In the genomic region with DNA sequence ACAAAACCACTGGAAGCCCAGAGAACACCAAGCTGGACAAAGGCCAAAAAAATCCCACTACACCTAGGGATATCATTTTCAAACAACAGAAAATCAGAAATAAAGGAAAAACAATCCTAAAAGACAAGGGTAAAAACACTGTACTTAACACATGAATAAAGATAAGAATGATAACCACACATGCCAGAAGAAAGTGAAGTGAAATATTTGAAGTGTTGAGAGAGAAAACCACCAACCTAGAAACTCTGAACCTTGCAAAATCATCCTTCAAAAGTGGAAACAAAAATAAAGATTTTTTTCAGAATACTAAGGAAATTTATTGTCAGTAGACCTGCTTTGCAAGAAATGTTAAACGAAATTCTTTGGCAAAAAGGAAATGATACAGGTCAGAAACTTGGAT, we compare ENCODE assay signal across 15 cellular contexts. TPM values are rescaled to one million over a fixed set of nuclear protein-coding genes. Genes with fewer than 3 reads are reported as not detected.
DNase-seq lines count a peak whose midpoint lies in the region; ATAC-seq and TF ChIP-seq lines count a peak whose summit lies in the region.
"Had no signal": no experiment of that assay in that cellular context is flagged by ENCODE, and none has a peak within 500 bp of the region (broad histone marks: within the 10 kb centered on the region; RNA-seq: fewer than 3 reads in every experiment).

No MANE protein-coding gene starts in this region.

- H3K27ac ChIP-seq in right atrium auricular region, result no peak overlapping the region
- H3K27ac ChIP-seq: epithelial cell of prostate, upper lobe of right lung had no signal

- no peaks in the 10 kb centered on the region for H3K36me3 ChIP-seq in right atrium auricular region

- ATAC-seq in HG02588 (IDR thresholded peaks at IDR 0.05; ENCODE audit: unreplicated experiment) (peak; percentile 10), HG02678 (IDR thresholded peaks at IDR 0.05; ENCODE audit: unreplicated experiment) (no peak), HG02610 (IDR thresholded peaks at IDR 0.05; ENCODE audit: unreplicated experiment) (no peak)
- ATAC-seq: right cardiac atrium, upper lobe of right lung had no signal

- H3K4me3 ChIP-seq in GM08714 (ENCODE audit: low read length) (peak overlapping the region; percentile 66; the same call in 1 of the 2 replicates), astrocyte of the spinal cord (ENCODE audit: low read depth, low read length) (no peak overlapping the region), right atrium auricular region (no peak overlapping the region)
- H3K4me3 ChIP-seq: upper lobe of right lung had no signal

- in situ Hi-C loops in astrocyte of the spinal cord (cut with HindIII; ENCODE audit: low sequenced_read_pairs), result no loop called here

- H3K9me3 ChIP-seq in right atrium auricular region, result no peaks in the 10 kb centered on the region
- H3K9me3 ChIP-seq: upper lobe of right lung had no signal

- peaks cover 0 to 9% of the 10 kb centered on the region in 2 donors for H3K4me1 ChIP-seq in right atrium auricular region

- H3K27me3 ChIP-seq in right atrium auricular region, result no peaks in the 10 kb centered on the region
- H3K27me3 ChIP-seq: upper lobe of right lung had no signal

- TF ChIP-seq CTCF in astrocyte of the spinal cord (IDR thresholded peaks at IDR 0.05; ENCODE audit: low read depth, low read length) (no peak), right atrium auricular region (IDR thresholded peaks at IDR 0.05) (no peak)

- DNase-seq in astrocyte of the spinal cord (ENCODE audit: low read depth, low spot score) (peak; percentile 8), myocyte (ENCODE audit: low read depth) (peak; percentile 14), right atrium auricular region (ENCODE audit: low spot score) (no peak), amygdala (lab: John Stamatoyannopoulos, UW) (no peak)
- DNase-seq: activated CD4-positive, alpha-beta T cell treated with anti-CD3 and anti-CD28 coated beads, Interleukin-2, amount 50 U/mL, for 48 hours; central memory CD4-positive, alpha-beta T cell; DND-41; SHP77 treated with DMSO at 0.1 percent for 48 hours; upper lobe of right lung had no signal

RNA-seq across cellular contexts. Expression of a gene that starts 45.1 kb away (rescaled TPM):
- total RNA-seq in myocyte (46.0 and 55.4 TPM in 2 replicates), right atrium auricular region (10 to 100 TPM; 33.3 to 40.0 TPM)
- 36.7 TPM for polyA plus RNA-seq in myocyte (2012)

RNA-seq across cellular contexts. Expression of a gene that starts 53.8 kb away (rescaled TPM):
- total RNA-seq in myocyte (6.9 and 8.9 TPM in 2 replicates), right atrium auricular region (1 to 10 TPM; 1.6 to 2.7 TPM)
- 3.4 TPM for polyA plus RNA-seq in myocyte (2012)

Comparison
In these comparisons a context has a peak if more than half of its experiments do, and no peak if none do; other contexts are left out.
1. DNase-seq: peak in astrocyte of the spinal cord (single experiment) and myocyte (single experiment); none in right atrium auricular region (single experiment) and amygdala (0 of 56).